In the genomic region with DNA sequence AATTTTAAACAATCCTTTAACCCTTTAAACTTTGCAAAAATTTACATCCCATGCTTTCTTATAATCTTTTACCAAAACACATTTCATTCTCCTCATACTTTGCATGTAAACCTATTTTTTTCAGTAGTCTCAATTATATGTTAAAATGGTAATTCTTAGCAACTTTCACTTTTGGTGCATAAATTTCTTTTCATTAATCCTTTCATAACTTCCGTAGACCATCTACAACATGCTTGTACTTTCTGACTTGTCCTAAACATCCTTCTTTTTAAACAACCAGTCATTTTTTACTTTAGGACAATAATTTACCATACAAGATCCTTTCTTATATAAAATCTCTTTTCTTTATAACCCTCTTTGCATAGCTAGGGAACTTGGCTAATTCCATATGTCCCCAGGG, we compare ENCODE assay signal across 22 cellular contexts. TPM values are rescaled to one million over a fixed set of nuclear protein-coding genes. Genes with fewer than 3 reads are reported as not detected.
A peak's percentile ranks its signal among the peaks of the same experiment; 100 is the strongest.
DNase-seq lines count a peak whose midpoint lies in the region; ATAC-seq, FAIRE-seq and TF ChIP-seq lines count a peak whose summit lies in the region.
"Had no signal": no experiment of that assay in that cellular context is flagged by ENCODE, and none has a peak within 500 bp of the region (broad histone marks: within the 10 kb centered on the region; RNA-seq: fewer than 3 reads in every experiment).

No MANE protein-coding gene starts in this region.

- H2AK5ac ChIP-seq in mesenchymal stem cell (ENCODE audit: low read length, severe bottlenecking) = no peak overlapping the region

- no peak overlapping the region for H3K23ac ChIP-seq in mesenchymal stem cell (ENCODE audit: low read length in 2 of 2)

- no peak overlapping the region for H4K91ac ChIP-seq in mesenchymal stem cell (ENCODE audit: low read length)

- intact Hi-C loops in HepG2 (cut with micrococcal nuclease; ENCODE audit: unreplicated experiment) (no loop called here), right lobe of liver (cut with DNase I) (no loop called here), K562 (cut with micrococcal nuclease) (no loop called here)

- no TSS peak for BruUV-seq in HepG2 (replicated peaks; lab: Mats Ljungman, UMichigan)
- BruUV-seq in K562 (replicated peaks; lab: Mats Ljungman, UMichigan) = no TSS peak

- H3K4me3 ChIP-seq in HepG2 (replicated peaks in 1 of 3; ENCODE audit: insufficient read depth in 1 of 3, low read depth in 2 of 3, low read length in 3 of 3) (no peak overlapping the region), right lobe of liver (no peak overlapping the region), K562 (no peak overlapping the region), mesenchymal stem cell (ENCODE audit: insufficient read depth in 1 of 2, low read depth in 1 of 2, low read length in 2 of 2) (no peak overlapping the region)
- H3K4me3 ChIP-seq: GM12878, heart left ventricle, lung, pancreas, thyroid gland had no signal

- H3K36me3 ChIP-seq in HepG2 (replicated peaks in 1 of 2; ENCODE audit: control insufficient read depth in 1 of 2, insufficient read depth in 2 of 2, low read length in 2 of 2) = no peaks in the 10 kb centered on the region
- H3K36me3 ChIP-seq in right lobe of liver = no peaks in the 10 kb centered on the region
- H3K36me3 ChIP-seq in K562 (ENCODE audit: control insufficient read depth, insufficient read depth, low read length) = no peaks in the 10 kb centered on the region; the same call in 1 of the 3 replicates
- peaks cover 0 to 15% of the 10 kb centered on the region in 2 experiments for H3K36me3 ChIP-seq in mesenchymal stem cell (ENCODE audit: control insufficient read depth in 1 of 2, insufficient read depth in 2 of 2, low read depth in 1 of 2, low read length in 2 of 2)
- H3K36me3 ChIP-seq: pancreas, thyroid gland had no signal

- POLR2A ChIA-PET in HepG2 (lab: Yijun Ruan, JAX) = no interaction called here
- POLR2A ChIA-PET in K562 (lab: Yijun Ruan, JAX) = interaction anchor here (0.6 kb wide), 1 partner anchor 20 kb away, joined by 3 read pairs; no protein-coding TSS in a partner anchor

- H3K27me3 ChIP-seq in HepG2 (ENCODE audit: control insufficient read depth in 1 of 2, insufficient read depth in 2 of 2, low read length in 2 of 2) (no peaks in the 10 kb centered on the region; a peak in 1 of 5 replicates), right lobe of liver (no peaks in the 10 kb centered on the region), K562 (ENCODE audit: control insufficient read depth in 2 of 2, insufficient read depth in 2 of 2, low read length in 2 of 2) (no peaks in the 10 kb centered on the region), mesenchymal stem cell (ENCODE audit: control insufficient read depth in 1 of 2, insufficient read depth in 1 of 2, low read length in 2 of 2) (no peaks in the 10 kb centered on the region)
- H3K27me3 ChIP-seq: heart left ventricle, pancreas, thyroid gland had no signal

- H2AFZ ChIP-seq in HepG2 (ENCODE audit: low read length) = no peak overlapping the region
- H2AFZ ChIP-seq in K562 (ENCODE audit: low read depth, low read length) = no peak overlapping the region
- H2AFZ ChIP-seq in mesenchymal stem cell (ENCODE audit: low read depth, low read length) = no peak overlapping the region

- H4K8ac ChIP-seq in mesenchymal stem cell (ENCODE audit: low read length) = no peak overlapping the region

- 94% methylated on average over 1 of the region's 1 CpG for WGBS in HepG2 (ENCODE audit: low lambda C conversion rate)
- 100% methylated on average over 1 of the region's 1 CpG for WGBS in right lobe of liver (ENCODE audit: insufficient coverage, low coverage, low lambda C conversion rate, missing lambda C conversion rate)
- WGBS in K562 (ENCODE audit: insufficient coverage, low coverage, missing lambda C conversion rate) = 0% methylated on average over 1 of the region's 1 CpG
- 45% methylated on average over 1 of the region's 1 CpG for WGBS in mesenchymal stem cell

- no peaks in the 10 kb centered on the region for H3K79me2 ChIP-seq in HepG2 (ENCODE audit: insufficient read depth, low read length)
- peaks cover 18% of the 10 kb centered on the region for H3K79me2 ChIP-seq in K562 (ENCODE audit: control insufficient read depth, insufficient read depth, low read length)

- no peaks in the 10 kb centered on the region for H3K9me1 ChIP-seq in K562 (ENCODE audit: control insufficient read depth, insufficient read depth, low read length)

- TF ChIP-seq EP300 in HepG2 (IDR thresholded peaks at IDR 0.05; ENCODE audit: low read depth in 2 of 2, low read length in 2 of 2) (no peak), HepG2 (CRISPR knock-in tag; IDR thresholded peaks at IDR 0.05; ENCODE audit: borderline replicate concordance) (no peak), K562 (IDR thresholded peaks at IDR 0.05; ENCODE audit: low read length) (no peak)

- no peak overlapping the region for H3K18ac ChIP-seq in mesenchymal stem cell (ENCODE audit: low read depth in 1 of 2, low read length in 2 of 2)

- no peak overlapping the region for H2BK12ac ChIP-seq in mesenchymal stem cell (ENCODE audit: low read length in 2 of 2)

- ATAC-seq in HepG2 (no peak), right lobe of liver (no peak), K562 (no peak), HG02571 (IDR thresholded peaks at IDR 0.05; ENCODE audit: unreplicated experiment) (no peak)
- ATAC-seq: effector memory CD8-positive, alpha-beta T cell; GM12878; heart left ventricle; Panc1; pancreas had no signal

- TF ChIP-seq CTCF in HepG2 (CRISPR knock-in tag; IDR thresholded peaks at IDR 0.05) = no peak
- no peak for TF ChIP-seq CTCF in right lobe of liver (IDR thresholded peaks at IDR 0.05)
- TF ChIP-seq CTCF in K562 (IDR thresholded peaks at IDR 0.05 in 2 of 3, conservative IDR thresholded peaks at IDR 0.05 in 1 of 3; ENCODE audit: insufficient read depth in 2 of 3, low read depth in 1 of 3, low read length in 3 of 3) = no peak

- H2BK5ac ChIP-seq in mesenchymal stem cell (ENCODE audit: low read depth, low read length, poor library complexity, severe bottlenecking) = no peak overlapping the region

- no peak for TF ChIP-seq RAD21 in HepG2 (CRISPR knock-in tag; IDR thresholded peaks at IDR 0.05)
- no peak for TF ChIP-seq RAD21 in K562 (CRISPR knock-in tag; conservative IDR thresholded peaks at IDR 0.05 in 1 of 2, IDR thresholded peaks at IDR 0.05 in 1 of 2)

- H2BK120ac ChIP-seq in mesenchymal stem cell (ENCODE audit: low read depth, low read length) = no peak overlapping the region

- in situ Hi-C loops in HepG2 (cut with HindIII; ENCODE audit: extremely low pct_ligation_motif_present, low pct_unique_long_range_greater_than_20kb) = no loop called here
- in situ Hi-C loops in K562 (cut with MboI) = no loop called here

- no peak for FAIRE-seq in HepG2 (lab: Jason Lieb, UNC)
- FAIRE-seq in K562 (lab: Jason Lieb, UNC) = no peak
- FAIRE-seq: GM12878, H1 had no signal

- H3K79me1 ChIP-seq in mesenchymal stem cell (replicated peaks; ENCODE audit: low read length, poor library complexity, severe bottlenecking) = peaks cover 18% of the 10 kb centered on the region

- CTCF ChIA-PET in HepG2 (lab: Yijun Ruan, JAX; ENCODE audit: low intra/inter-chr PET ratio, low total read pairs) (no interaction called here), K562 (lab: Yijun Ruan, JAX; ENCODE audit: low intra/inter-chr PET ratio) (no interaction called here)

- TF ChIP-seq POLR2A in HepG2 (IDR thresholded peaks at IDR 0.05; ENCODE audit: insufficient read depth in 1 of 2, low read depth in 2 of 2, low read length in 2 of 2) = no peak
- TF ChIP-seq POLR2A in right lobe of liver (IDR thresholded peaks at IDR 0.05) = no peak
- no peak for TF ChIP-seq POLR2A in K562 (conservative IDR thresholded peaks at IDR 0.05)

- H3K4me2 ChIP-seq in HepG2 (ENCODE audit: low read depth, low read length) (no peak overlapping the region), K562 (ENCODE audit: insufficient read depth, low read length) (no peak overlapping the region), mesenchymal stem cell (ENCODE audit: low read length, poor library complexity, severe bottlenecking) (no peak overlapping the region)

- DNase-seq in HepG2 (ENCODE audit: low spot score) = no peak
- no peak for DNase-seq in right lobe of liver
- peak; percentile 58 for DNase-seq in LHCN-M2 (ENCODE audit: low read depth)
- DNase-seq in K562 (ENCODE audit: extremely low read depth in 1 of 4, low spot score in 3 of 4) = no peak
- DNase-seq in occipital lobe (lab: John Stamatoyannopoulos, UW) = no peak
- DNase-seq in mesenchymal stem cell = no peak
- DNase-seq: activated CD4-positive, alpha-beta T cell treated with anti-CD3 and anti-CD28 coated beads, Interleukin-2, amount 50 U/mL, for 48 hours; activated naive CD4-positive, alpha-beta T cell; activated T-cell treated with anti-CD3 and anti-CD28 coated beads for 4 hours; effector memory CD8-positive, alpha-beta T cell; heart left ventricle; naive B cell; NCI-H2081 treated with DMSO at 0.1 percent for 48 hours; NCI-H748 treated with DMSO at 0.1 percent for 48 hours; pancreas; stimulated activated naive CD4-positive, alpha-beta T cell treated with Interleukin-2 at 50 U/mL for 16 hours; thyroid gland had no signal

- no peak overlapping the region for H3K4ac ChIP-seq in mesenchymal stem cell (ENCODE audit: low read depth in 1 of 2, low read length in 2 of 2)

- H3K27ac ChIP-seq in HepG2 (ENCODE audit: extremely low read length, insufficient read depth, low read length) = no peak overlapping the region
- H3K27ac ChIP-seq in right lobe of liver = no peak overlapping the region
- H3K27ac ChIP-seq in K562 (ENCODE audit: extremely low read depth, low read depth, low read length) = no peak overlapping the region
- H3K27ac ChIP-seq in mesenchymal stem cell (ENCODE audit: low read length, poor library complexity, severe bottlenecking) = no peak overlapping the region
- H3K27ac ChIP-seq: heart left ventricle, pancreas, thyroid gland had no signal

- H3K9me3 ChIP-seq in HepG2 (ENCODE audit: low read length) (peaks cover 12% of the 10 kb centered on the region), right lobe of liver (no peaks in the 10 kb centered on the region), K562 (replicated peaks; ENCODE audit: control insufficient read depth, insufficient read depth, low read depth, low read length) (no peaks in the 10 kb centered on the region), mesenchymal stem cell (ENCODE audit: control insufficient read depth, low read length) (peaks cover 9% of the 10 kb centered on the region)
- H3K9me3 ChIP-seq: pancreas, thyroid gland had no signal

- H4K20me1 ChIP-seq in HepG2 (ENCODE audit: insufficient read depth, low read length) (no peaks in the 10 kb centered on the region), K562 (replicated peaks; ENCODE audit: control insufficient read depth, insufficient read depth, low read length) (no peaks in the 10 kb centered on the region)

- H2BK15ac ChIP-seq in mesenchymal stem cell (ENCODE audit: low read depth, poor library complexity, severe bottlenecking) = no peak overlapping the region

- H3K9ac ChIP-seq in HepG2 (ENCODE audit: insufficient read depth, low read depth, low read length) = no peak overlapping the region
- no peak overlapping the region for H3K9ac ChIP-seq in K562 (ENCODE audit: insufficient read depth in 1 of 2, low read depth in 2 of 2, low read length in 2 of 2)
- H3K9ac ChIP-seq in mesenchymal stem cell (ENCODE audit: low read length) = no peak overlapping the region

- H3K4me1 ChIP-seq in HepG2 (ENCODE audit: insufficient read depth, low read length) (no peaks in the 10 kb centered on the region), right lobe of liver (no peaks in the 10 kb centered on the region), K562 (replicated peaks in 1 of 2; ENCODE audit: control insufficient read depth in 2 of 2, insufficient read depth in 2 of 2, low read length in 2 of 2) (no peaks in the 10 kb centered on the region; a peak in 1 of 5 replicates), mesenchymal stem cell (ENCODE audit: control insufficient read depth, insufficient read depth, low read depth, low read length) (no peaks in the 10 kb centered on the region)

- H3K14ac ChIP-seq in mesenchymal stem cell (ENCODE audit: low read length in 2 of 2) = no peak overlapping the region

RNA-seq across cellular contexts. Expression of gene CCDC91, which starts 19.5 kb away (rescaled TPM):
- total RNA-seq in HepG2 (2016; rRNA removed; fragmentation: Illumina TruSeq; extraction: Trizol) (15.8 and 20.6 TPM in 2 replicates), right lobe of liver (10 to 100 TPM; 10.0 to 21.5 (median 13.9) TPM), LHCN-M2 (2014; rRNA removed) (13.9 and 14.7 TPM in 2 replicates), K562 (2014; rRNA removed) (21.4 and 26.3 TPM in 2 replicates), K562 (2014; rRNA removed; fragmentation: Illumina TruSeq; extraction: Trizol) (29.5 and 38.1 TPM in 2 replicates), K562 (2015; rRNA removed; fragmentation: Illumina TruSeq; extraction: Trizol) (23.8 and 27.4 TPM in 2 replicates), K562 (2021) (23.9 and 24.3 TPM in 2 replicates), occipital lobe (160 TPM)
- total RNA-seq in HepG2 (2016; cell fraction: cytosol; rRNA removed; fragmentation: Illumina TruSeq; extraction: Trizol; ENCODE audit: low read depth) = 88.7 and 93.9 TPM in 2 replicates
- total RNA-seq in HepG2 (2016; cell fraction: insoluble cytoplasmic fraction; rRNA removed; fragmentation: Illumina TruSeq; extraction: Trizol) = 14.9 and 18.0 TPM in 2 replicates
- total RNA-seq in HepG2 (2016; cell fraction: membrane; rRNA removed; fragmentation: Illumina TruSeq; extraction: Trizol) = 25.9 and 27.4 TPM in 2 replicates
- 19.4 and 19.8 TPM in 2 replicates for total RNA-seq in HepG2 (2016; cell fraction: nucleus; rRNA removed; fragmentation: Illumina TruSeq; extraction: Trizol)
- polyA plus RNA-seq in HepG2 (2011; rRNA removed) (7.7 and 9.8 TPM in 2 replicates), K562 (2011; rRNA removed) (27.3 and 31.1 TPM in 2 replicates), K562 (2014; fragmentation: Illumina TruSeq; extraction: Trizol) (24.0 and 30.1 TPM in 2 replicates), K562 (2014; fragmentation: Nextera tagmentation; extraction: Ambion mirVana) (10 to 100 TPM; 10.1 to 11.3 TPM), K562 (2014; rRNA removed) (20.9 and 23.7 TPM in 2 replicates)
- 5.3 and 9.0 TPM in 2 replicates for polyA plus RNA-seq in HepG2 (2011; cell fraction: cytosol; rRNA removed)
- polyA plus RNA-seq in HepG2 (2011; cell fraction: nucleus; rRNA removed) = 5.2 and 5.9 TPM in 2 replicates
- 9.2 and 10.4 TPM in 2 replicates for polyA plus RNA-seq in HepG2 (2012)
- polyA plus RNA-seq in HepG2 (2016; cell fraction: cytosol; fragmentation: Illumina TruSeq; extraction: Trizol; ENCODE audit: low read depth) = 1.3 and 1.9 TPM in 2 replicates
- 16.6 and 16.9 TPM in 2 replicates for polyA plus RNA-seq in HepG2 (2016; cell fraction: insoluble cytoplasmic fraction; fragmentation: Illumina TruSeq; extraction: Trizol; ENCODE audit: low read depth)
- 3.4 TPM in 2 replicates for polyA plus RNA-seq in HepG2 (2016; cell fraction: membrane; fragmentation: Illumina TruSeq; extraction: Trizol; ENCODE audit: low read depth)
- 7.0 and 7.9 TPM in 2 replicates for polyA plus RNA-seq in HepG2 (2016; cell fraction: nucleus; fragmentation: Illumina TruSeq; extraction: Trizol; ENCODE audit: insufficient read depth, low read depth)
- 17.8 and 41.4 TPM in 2 replicates for polyA minus RNA-seq in HepG2 (2011; rRNA and poly(A)+ RNA removed; ENCODE audit: low replicate concordance)
- 12.6 and 19.2 TPM in 2 replicates for polyA minus RNA-seq in HepG2 (2011; cell fraction: cytosol; rRNA and poly(A)+ RNA removed)
- 50.2 and 62.0 TPM in 2 replicates for polyA minus RNA-seq in HepG2 (2011; cell fraction: nucleus; rRNA and poly(A)+ RNA removed)
- 6.8 TPM for polyA plus RNA-seq in LHCN-M2 (2012)
- 24.0 and 53.4 TPM in 2 replicates for total RNA-seq in K562 (2011; cell fraction: chromatin; rRNA removed; ENCODE audit: low replicate concordance)
- total RNA-seq in K562 (2011; cell fraction: nucleolus; rRNA removed) = 11.8 and 13.6 TPM in 2 replicates
- total RNA-seq in K562 (2011; cell fraction: nucleoplasm; rRNA removed) = 19.7 and 26.5 TPM in 2 replicates
- polyA plus RNA-seq in K562 (2011; cell fraction: cytosol; rRNA removed) = 7.4 and 11.7 TPM in 2 replicates
- 10.4 and 13.7 TPM in 2 replicates for polyA plus RNA-seq in K562 (2011; cell fraction: nucleus; rRNA removed)
- 22.1 and 24.8 TPM in 2 replicates for polyA plus RNA-seq in K562 (2012)
- polyA minus RNA-seq in K562 (2011; rRNA and poly(A)+ RNA removed) = 51.1 and 51.5 TPM in 2 replicates
- polyA minus RNA-seq in K562 (2011; cell fraction: cytosol; rRNA and poly(A)+ RNA removed) = 21.2 and 22.4 TPM in 2 replicates
- 35.7 and 63.1 TPM in 2 replicates for polyA minus RNA-seq in K562 (2011; cell fraction: nucleus; rRNA and poly(A)+ RNA removed)
- polyA plus RNA-seq in mesenchymal stem cell (2013, experiment 1 of 2) = 29.7 TPM
- 36.9 TPM for polyA plus RNA-seq in mesenchymal stem cell (2013, experiment 2 of 2)

Comparison
In these comparisons a context has a peak if more than half of its experiments do, and no peak if none do; other contexts are left out.
1. Of the 241 proteins assayed by ChIP-seq in both HepG2 and K562: peak only in HepG2: none; only in K562: none; in both: ZFP36; in neither: 240.